ENCODE assay signal across 28 cellular contexts in genomic region chr2:195509551-195509950, GRCh38.
A peak's percentile ranks its signal among the peaks of the same experiment; 100 is the strongest.
DNase-seq lines count a peak whose midpoint lies in the region; ATAC-seq and TF ChIP-seq lines count a peak whose summit lies in the region.
"Had no signal": no experiment of that assay in that cellular context is flagged by ENCODE, and none has a peak within 500 bp of the region (broad histone marks: within the 10 kb centered on the region; RNA-seq: fewer than 3 reads in every experiment).

No MANE protein-coding gene starts in this region.

- no peak overlapping the region for H3K4me3 ChIP-seq in IMR-90 (ENCODE audit: insufficient read depth, low read depth, low read length)
- no peak overlapping the region for H3K4me3 ChIP-seq in upper lobe of right lung
- H3K4me3 ChIP-seq: BLaER1, GM12878, Peyer's patch, SJCRH30 had no signal

- dilution Hi-C loops in IMR-90 (cut with HindIII; ENCODE audit: low sequenced_read_pairs, unreplicated experiment): no loop called here

- CTCF ChIA-PET in IMR-90 (lab: Yijun Ruan, JAX): no interaction called here

- no peaks in the 10 kb centered on the region for H3K27me3 ChIP-seq in IMR-90 (ENCODE audit: control insufficient read depth, insufficient read depth, low read length)
- no peaks in the 10 kb centered on the region for H3K27me3 ChIP-seq in upper lobe of right lung
- H3K27me3 ChIP-seq: BLaER1, Peyer's patch had no signal

- H2AK5ac ChIP-seq in IMR-90 (ENCODE audit: low read depth, low read length): no peak overlapping the region

- 100% methylated on average over 1 of the region's 1 CpG; no CpG with 5 or more reads in 1 of the 2 experiments for WGBS in IMR-90 (ENCODE audit: extremely low coverage in 2 of 2, insufficient read length in 1 of 2), 2 experiments

- H3K9me3 ChIP-seq in IMR-90 (ENCODE audit: control insufficient read depth, insufficient read depth, low read length) (no peaks in the 10 kb centered on the region), upper lobe of right lung (no peaks in the 10 kb centered on the region)
- H3K9me3 ChIP-seq: Peyer's patch, SJCRH30 had no signal

- no peak overlapping the region for H2BK15ac ChIP-seq in IMR-90 (ENCODE audit: low read depth, low read length)

- no peak overlapping the region for H2AK9ac ChIP-seq in IMR-90 (replicated peaks; ENCODE audit: low read depth, low read length, poor library complexity)

- no peak overlapping the region for H4K8ac ChIP-seq in IMR-90 (ENCODE audit: low read depth in 2 of 2, low read length in 2 of 2)

- H3K4me1 ChIP-seq in IMR-90 (ENCODE audit: control insufficient read depth, insufficient read depth, low read length) (0 out of 2 replicates have a peak, but pooled peaks cover 2% of the 10 kb centered on the region), upper lobe of right lung (no peaks in the 10 kb centered on the region)
- H3K4me1 ChIP-seq: BLaER1, Peyer's patch, SJCRH30 had no signal

- no peak overlapping the region for H2AFZ ChIP-seq in IMR-90 (replicated peaks; ENCODE audit: low read length, poor library complexity)

- POLR2A ChIA-PET in IMR-90 (lab: Charles Lee; ENCODE audit: unreplicated experiment): no interaction called here

- no peak overlapping the region for H4K91ac ChIP-seq in IMR-90 (ENCODE audit: insufficient read depth, low read depth, low read length)

- intact Hi-C loops in IMR-90 (cut with micrococcal nuclease) (no loop called here), upper lobe of right lung (cut with DNase I) (no loop called here)

- no peak overlapping the region for H2BK20ac ChIP-seq in IMR-90 (ENCODE audit: low read depth, low read length)

- H4K5ac ChIP-seq in IMR-90 (ENCODE audit: low read depth, low read length): no peak overlapping the region

- H3K14ac ChIP-seq in IMR-90 (replicated peaks; ENCODE audit: low read depth, low read length): 0 out of 2 replicates have a peak overlapping the region, but pooled peaks have one; percentile 17

- no peak for TF ChIP-seq CTCF in IMR-90 (conservative IDR thresholded peaks at IDR 0.05; ENCODE audit: low read depth, low read length)
- TF ChIP-seq CTCF in upper lobe of right lung (IDR thresholded peaks at IDR 0.05): no peak

- in situ Hi-C loops in IMR-90 (cut with MboI; ENCODE audit: low sequenced_read_pairs): loop anchor here (25.0 kb wide), 1 partner anchor 553 kb away; the partner anchor contains the start of gene DNAH7

- peak; percentile 44 for DNase-seq in NOMO-1 treated with DMSO at 0.1 percent for 48 hours (lab: John Stamatoyannopoulos, UW; ENCODE audit: unreplicated experiment)
- DNase-seq in NOMO-1 treated with dmso at 0.1 percent for 144 hours (lab: John Stamatoyannopoulos, UW; ENCODE audit: unreplicated experiment): no peak
- DNase-seq in IMR-90: no peak
- peak; percentile 4 for DNase-seq in globus pallidus (ENCODE audit: low spot score)
- no peak for DNase-seq in upper lobe of right lung
- DNase-seq in mesenteric fat pad (ENCODE audit: low spot score): no peak
- DNase-seq: 8988T; ACHN; CD4-positive, alpha-beta memory T cell; COR-L47; DMS53; EL; GDM1; HCEC 1CT; MM.1S; NCI-H1105 treated with DMSO at 0.1 percent for 48 hours; NCI-H2029; NCI-H446; NCI-H524 treated with DMSO at 0.1 percent for 48 hours; NCI-H82; Peyer's patch; SJCRH30 had no signal

- no peak for TF ChIP-seq RAD21 in IMR-90 (IDR thresholded peaks at IDR 0.05; ENCODE audit: low read length)

- H3K27ac ChIP-seq in IMR-90 (ENCODE audit: insufficient read depth, low read length) (no peak overlapping the region), upper lobe of right lung (no peak overlapping the region)
- H3K27ac ChIP-seq: BLaER1, KMS-11, Peyer's patch, SJCRH30 had no signal

- H3K4me2 ChIP-seq in IMR-90 (ENCODE audit: low read depth, low read length): no peak overlapping the region
- H3K4me2 ChIP-seq: BLaER1, KMS-11 had no signal

- H3K18ac ChIP-seq in IMR-90 (ENCODE audit: low read depth, low read length): no peak overlapping the region

- no peak overlapping the region for H3K9ac ChIP-seq in IMR-90 (ENCODE audit: low read depth, low read length)
- H3K9ac ChIP-seq: BLaER1, KMS-11 had no signal

- no peaks in the 10 kb centered on the region; the same call in 1 of the 2 replicates for H3K9me1 ChIP-seq in IMR-90 (ENCODE audit: insufficient read depth, low read length)

- H3K36me3 ChIP-seq in IMR-90 (ENCODE audit: control insufficient read depth, insufficient read depth, low read length) (no peaks in the 10 kb centered on the region), upper lobe of right lung (no peaks in the 10 kb centered on the region)
- H3K36me3 ChIP-seq: BLaER1, Peyer's patch, SJCRH30 had no signal

- no peak overlapping the region; the same call in 1 of the 2 replicates for H3K4ac ChIP-seq in IMR-90 (ENCODE audit: low read depth, low read length)

- H2BK5ac ChIP-seq in IMR-90 (ENCODE audit: low read depth, low read length, poor library complexity, severe bottlenecking): no peak overlapping the region

- no peak overlapping the region for H3K56ac ChIP-seq in IMR-90 (ENCODE audit: extremely low read depth, insufficient read depth, low read length)

- H3K79me1 ChIP-seq in IMR-90 (ENCODE audit: low read depth in 1 of 2, low read length in 2 of 2): no peaks in the 10 kb centered on the region

- no TSS peak for BruUV-seq in IMR-90 (replicated peaks; lab: Mats Ljungman, UMichigan)

- H3K23ac ChIP-seq in IMR-90 (ENCODE audit: low read depth, low read length): no peak overlapping the region

- TF ChIP-seq POLR2A in IMR-90 (IDR thresholded peaks at IDR 0.05; ENCODE audit: low read depth, low read length): no peak

- ATAC-seq in IMR-90 (ENCODE audit: low read depth) (no peak), upper lobe of right lung (peak; percentile 90), GM21619 (IDR thresholded peaks at IDR 0.05; ENCODE audit: unreplicated experiment) (no peak), HG03280 (IDR thresholded peaks at IDR 0.05; ENCODE audit: unreplicated experiment) (no peak)
- ATAC-seq: GM12878, SK-N-SH treated with all-trans-retinoic acid at 6 μM for 48 hours had no signal

- H4K20me1 ChIP-seq in IMR-90 (ENCODE audit: insufficient read depth, low read length): no peaks in the 10 kb centered on the region
- H4K20me1 ChIP-seq: BLaER1 had no signal

- no peak overlapping the region for H2BK120ac ChIP-seq in IMR-90 (ENCODE audit: low read depth, low read length)

TF ChIP-seq in IMR-90, 13 proteins besides CTCF, POLR2A, EP300 and RAD21:
- TF ChIP-seq RFX5 (IDR thresholded peaks at IDR 0.05; ENCODE audit: low read depth, low read length): no peak
- TF ChIP-seq NFE2L2 (IDR thresholded peaks at IDR 0.05; ENCODE audit: low read depth, low read length): no peak
- TF ChIP-seq ELK1 (IDR thresholded peaks at IDR 0.05; ENCODE audit: borderline replicate concordance, low read depth, low read length): no peak
- TF ChIP-seq SMC3 (IDR thresholded peaks at IDR 0.05; ENCODE audit: low read depth, low read length): no peak
- no peak for TF ChIP-seq FOS (IDR thresholded peaks at IDR 0.05; ENCODE audit: low read depth, low read length)
- TF ChIP-seq CHD1 (IDR thresholded peaks at IDR 0.05; ENCODE audit: low read depth, low read length): no peak
- no peak for TF ChIP-seq USF2 (IDR thresholded peaks at IDR 0.05; ENCODE audit: low read depth, low read length)
- no peak for TF ChIP-seq MAZ (IDR thresholded peaks at IDR 0.05; ENCODE audit: borderline replicate concordance, low read depth, low read length)
- TF ChIP-seq RCOR1 (IDR thresholded peaks at IDR 0.05; ENCODE audit: insufficient replicate concordance, low read length): no peak
- no peak for TF ChIP-seq MXI1 (IDR thresholded peaks at IDR 0.05; ENCODE audit: borderline replicate concordance, low read depth, low read length)

Comparison
In these comparisons a context has a peak if more than half of its experiments do, and no peak if none do; other contexts are left out.
1. DNase-seq: peak in NOMO-1 treated with DMSO at 0.1 percent for 48 hours (single experiment) and globus pallidus (single experiment); none in NOMO-1 treated with dmso at 0.1 percent for 144 hours (single experiment), IMR-90 (single experiment), upper lobe of right lung (single experiment) and mesenteric fat pad (single experiment).